Comparison of ENCODE assay signal across 8 cellular contexts in genomic region chr16:83926726-83927397, GRCh38. TPM values are rescaled to one million over a fixed set of nuclear protein-coding genes. Genes with fewer than 3 reads are reported as not detected.
A peak's percentile ranks its signal among the peaks of the same experiment; 100 is the strongest.
DNase-seq lines count a peak whose midpoint lies in the region; TF ChIP-seq lines count a peak whose summit lies in the region.

No MANE protein-coding gene starts in this region.

- H3K27ac ChIP-seq in HL-60 (replicated peaks) (no peak overlapping the region), SJCRH30 (no peak overlapping the region), osteoblast (ENCODE audit: low read depth, low read length) (peak overlapping the region; percentile 33), tibial nerve (no peak overlapping the region)

- TF ChIP-seq EP300 in tibial nerve (IDR thresholded peaks at IDR 0.05): no peak

- 22% methylated on average over 33 to 35 of the region's 35 CpGs for WGBS in tibial nerve, 2 donors

- intact Hi-C loops in head of caudate nucleus (cut with DNase I): no loop called here

- TF ChIP-seq CTCF in HL-60 (IDR thresholded peaks at IDR 0.05; ENCODE audit: insufficient read depth, low read length) (peak; percentile 94), osteoblast (IDR thresholded peaks at IDR 0.05; ENCODE audit: extremely low read depth, low read depth, low read length) (peak; percentile 97), tibial nerve (IDR thresholded peaks at IDR 0.05) (peak; percentile 83 to 96 (median 91))

- no peaks in the 10 kb centered on the region for H3K27me3 Mint-ChIP-seq in activated naive CD8-positive, alpha-beta T cell treated with anti-CD3 and anti-CD28 coated beads for 36 hours

- H3K27me3 ChIP-seq in HL-60 (ENCODE audit: insufficient read depth, poor library complexity, severe bottlenecking) (no peaks in the 10 kb centered on the region), SJCRH30 (no peaks in the 10 kb centered on the region), osteoblast (ENCODE audit: insufficient read depth, low read length) (no peaks in the 10 kb centered on the region), tibial nerve (no peaks in the 10 kb centered on the region)

- H3K4me3 Mint-ChIP-seq in activated naive CD8-positive, alpha-beta T cell treated with anti-CD3 and anti-CD28 coated beads for 36 hours: no peak overlapping the region

- no peak overlapping the region for H2AFZ ChIP-seq in osteoblast (ENCODE audit: low read length)

- peaks cover 12% of the 10 kb centered on the region for H4K20me1 ChIP-seq in osteoblast (ENCODE audit: insufficient read depth, low read length)

- no peak for TF ChIP-seq POLR2A in tibial nerve (IDR thresholded peaks at IDR 0.05)

- H3K36me3 Mint-ChIP-seq in activated naive CD8-positive, alpha-beta T cell treated with anti-CD3 and anti-CD28 coated beads for 36 hours: peaks cover 2% of the 10 kb centered on the region

- no peaks in the 10 kb centered on the region for H3K4me1 Mint-ChIP-seq in activated naive CD8-positive, alpha-beta T cell treated with anti-CD3 and anti-CD28 coated beads for 36 hours

- no peaks in the 10 kb centered on the region for H3K36me3 ChIP-seq in SJCRH30
- H3K36me3 ChIP-seq in osteoblast (ENCODE audit: insufficient read depth, low read length): no peaks in the 10 kb centered on the region
- H3K36me3 ChIP-seq in tibial nerve: peaks cover 0 to 64% (median 0%) of the 10 kb centered on the region in 3 donors

- H3K4me1 ChIP-seq in SJCRH30: peaks cover 9% of the 10 kb centered on the region
- H3K4me1 ChIP-seq in osteoblast (ENCODE audit: insufficient read depth, low read length): peaks cover 27% of the 10 kb centered on the region
- H3K4me1 ChIP-seq in tibial nerve: peaks cover 0 to 9% (median 3%) of the 10 kb centered on the region in 4 donors

- DNase-seq in NCI-H2171 treated with DMSO at 0.1 percent for 48 hours (lab: John Stamatoyannopoulos, UW): peak; percentile 81
- no peak for DNase-seq in NCI-H2171 (lab: John Stamatoyannopoulos, UW)
- peak; percentile 29 to 47 for DNase-seq in HL-60 (ENCODE audit: low read depth in 1 of 2, low spot score in 1 of 2)
- DNase-seq in SJCRH30: peak; percentile 61 to 76
- peak; percentile 56 for DNase-seq in activated naive CD8-positive, alpha-beta T cell treated with anti-CD3 and anti-CD28 coated beads for 36 hours
- peak; percentile 60 to 92 (median 84) for DNase-seq in head of caudate nucleus
- peak; percentile 98 for DNase-seq in osteoblast (ENCODE audit: insufficient read length, low spot score, missing footprints)
- DNase-seq in tibial nerve (ENCODE audit: low spot score in 2 of 2): peak; percentile 38 to 54

- no peaks in the 10 kb centered on the region for H3K9me3 ChIP-seq in SJCRH30 (replicated peaks)
- no peaks in the 10 kb centered on the region for H3K9me3 ChIP-seq in osteoblast (ENCODE audit: low read depth, low read length)
- H3K9me3 ChIP-seq in tibial nerve: no peaks in the 10 kb centered on the region

- H3K4me2 ChIP-seq in osteoblast (ENCODE audit: insufficient read depth, low read length): peak overlapping the region; percentile 84

- H3K4me3 ChIP-seq in HL-60 (replicated peaks; ENCODE audit: insufficient read depth, low read length) (no peak overlapping the region), SJCRH30 (peak overlapping the region; percentile 29), osteoblast (ENCODE audit: insufficient read depth, low read length) (peak overlapping the region; percentile 60), tibial nerve (no peak overlapping the region)

- no peak overlapping the region for H3K27ac Mint-ChIP-seq in activated naive CD8-positive, alpha-beta T cell treated with anti-CD3 and anti-CD28 coated beads for 36 hours

- H3K9me3 Mint-ChIP-seq in activated naive CD8-positive, alpha-beta T cell treated with anti-CD3 and anti-CD28 coated beads for 36 hours: no peaks in the 10 kb centered on the region

- H3K79me2 ChIP-seq in osteoblast (ENCODE audit: insufficient read depth, low read length): no peaks in the 10 kb centered on the region

RNA-seq across cellular contexts. Expression of gene OSGIN1, which starts 26.2 kb away (rescaled TPM):
- total RNA-seq in SJCRH30 (2014; rRNA removed; shearing (Covaris generic)): 1.7 and 2.1 TPM in 2 replicates
- total RNA-seq in activated naive CD8-positive, alpha-beta T cell treated with anti-CD3 and anti-CD28 coated beads for 36 hours: 1 to 10 TPM in 1 of 2 experiments, under 1 TPM in 1; 0.92 to 1.8 TPM
- total RNA-seq in osteoblast: 3.6 and 5.0 TPM in 2 replicates
- total RNA-seq in tibial nerve: 10 to 100 TPM in 2 of 4 donors, 1 to 10 TPM in 2; 6.7 to 27.7 (median 10.3) TPM

RNA-seq across cellular contexts. Expression of gene MLYCD, which starts 27.9 kb away (rescaled TPM):
- 1.1 and 1.2 TPM in 2 replicates for total RNA-seq in SJCRH30 (2014; rRNA removed; shearing (Covaris generic))
- total RNA-seq in activated naive CD8-positive, alpha-beta T cell treated with anti-CD3 and anti-CD28 coated beads for 36 hours: 1 to 10 TPM; 2.4 TPM
- total RNA-seq in osteoblast (5.1 and 5.6 TPM in 2 replicates), tibial nerve (10 to 100 TPM; 19.0 to 26.7 (median 23.0) TPM)

RNA-seq across cellular contexts. Expression of gene NECAB2, which starts 41.2 kb away (rescaled TPM):
- total RNA-seq in SJCRH30 (2014; rRNA removed; shearing (Covaris generic)): 0.08 and 0.10 TPM in 2 replicates
- total RNA-seq in activated naive CD8-positive, alpha-beta T cell treated with anti-CD3 and anti-CD28 coated beads for 36 hours: not detected
- 0.29 and 0.72 TPM in 2 replicates for total RNA-seq in osteoblast
- under 1 TPM in 1 of 4 donors, not detected in 3; 0.90 TPM for total RNA-seq in tibial nerve

Comparison
In these comparisons a context has a peak if more than half of its experiments do, and no peak if none do; other contexts are left out.
1. H3K4me3 ChIP-seq: peak in SJCRH30 (single experiment) and osteoblast (single experiment); none in HL-60 (single experiment) and tibial nerve (0 of 4).
2. Peak in every context shown above with its lines, with median percentiles within 50 percentile points of each other: CTCF ChIP-seq.